8 cellular contexts compared by ENCODE assay signal in genomic region chr6:150142304-150142656, GRCh38. TPM values are rescaled to one million over a fixed set of nuclear protein-coding genes. Genes with fewer than 3 reads are reported as not detected.
DNase-seq lines count a peak whose midpoint lies in the region; ATAC-seq and TF ChIP-seq lines count a peak whose summit lies in the region.

No MANE protein-coding gene starts in this region.

- no peak overlapping the region for H3K27ac ChIP-seq in right lobe of liver

- intact Hi-C loops in right lobe of liver (cut with DNase I), result no loop called here

- H3K4me3 ChIP-seq in foreskin fibroblast (ENCODE audit: low read depth in 1 of 2, low read length in 2 of 2), result peak overlapping the region; percentile 35 to 45
- H3K4me3 ChIP-seq in right lobe of liver, result peak overlapping the region in 1 of 3 donors; percentile 32

- TF ChIP-seq CTCF in foreskin fibroblast (IDR thresholded peaks at IDR 0.05; ENCODE audit: low read depth, low read length) (no peak), progenitor cell of endocrine pancreas (IDR thresholded peaks at IDR 0.05; ENCODE audit: unreplicated experiment) (no peak), right lobe of liver (IDR thresholded peaks at IDR 0.05) (no peak)

- H3K9me3 ChIP-seq in T-helper 17 cell (ENCODE audit: control insufficient read depth, low read length, poor library complexity, severe bottlenecking) (no peaks in the 10 kb centered on the region), right lobe of liver (no peaks in the 10 kb centered on the region)

- H3K36me3 Mint-ChIP-seq in T-helper 17 cell (ENCODE audit: low read depth), result peaks cover 2% of the 10 kb centered on the region
- no peaks in the 10 kb centered on the region for H3K36me3 Mint-ChIP-seq in progenitor cell of endocrine pancreas (ENCODE audit: insufficient read depth)

- peaks cover 3 to 11% of the 10 kb centered on the region in 2 donors for H3K27me3 ChIP-seq in right lobe of liver

- H3K27ac Mint-ChIP-seq in T-helper 17 cell (no peak overlapping the region), progenitor cell of endocrine pancreas (no peak overlapping the region)

- H3K27me3 Mint-ChIP-seq in T-helper 17 cell, result peaks cover 72% of the 10 kb centered on the region
- peaks cover 85% of the 10 kb centered on the region for H3K27me3 Mint-ChIP-seq in progenitor cell of endocrine pancreas

- 5% methylated on average over 14 of the region's 19 CpGs for WGBS in right lobe of liver (ENCODE audit: insufficient coverage, low coverage, low lambda C conversion rate, missing lambda C conversion rate)

- H3K4me1 ChIP-seq in right lobe of liver, result peaks cover 0 to 16% (median 0%) of the 10 kb centered on the region in 4 donors

- H3K4me3 Mint-ChIP-seq in T-helper 17 cell (peak overlapping the region; percentile 75), progenitor cell of endocrine pancreas (ENCODE audit: low read depth) (peak overlapping the region; percentile 58)

- DNase-seq in NCI-H345 (lab: John Stamatoyannopoulos, UW) (peak; percentile 70), NCI-H345 treated with DMSO at 0.1 percent for 48 hours (lab: John Stamatoyannopoulos, UW; ENCODE audit: unreplicated experiment) (no peak), T-helper 17 cell (no peak), foreskin fibroblast (peak; percentile 24 to 56), progenitor cell of endocrine pancreas (ENCODE audit: low spot score, unreplicated experiment) (no peak), NCI-H774 (lab: John Stamatoyannopoulos, UW) (no peak), right lobe of liver (no peak)

- no peak for TF ChIP-seq POLR2A in right lobe of liver (IDR thresholded peaks at IDR 0.05)

- ATAC-seq in T-helper 17 cell (no peak), GM18868 (IDR thresholded peaks at IDR 0.05; ENCODE audit: unreplicated experiment) (no peak), right lobe of liver (no peak)

- H3K9me3 Mint-ChIP-seq in progenitor cell of endocrine pancreas (ENCODE audit: low read depth), result no peaks in the 10 kb centered on the region

- no peaks in the 10 kb centered on the region for H3K36me3 ChIP-seq in right lobe of liver

- peaks cover 5% of the 10 kb centered on the region for H3K4me1 Mint-ChIP-seq in T-helper 17 cell
- peaks cover 7% of the 10 kb centered on the region for H3K4me1 Mint-ChIP-seq in progenitor cell of endocrine pancreas (ENCODE audit: low read depth)

RNA-seq across cellular contexts. Expression of gene PPP1R14C, which starts 0.6 kb away (rescaled TPM):
- not detected for total RNA-seq in T-helper 17 cell
- total RNA-seq in progenitor cell of endocrine pancreas, result 0.98 and 1.2 TPM in 2 replicates
- total RNA-seq in right lobe of liver, result not detected

Comparison
In these comparisons a context has a peak if more than half of its experiments do, and no peak if none do; other contexts are left out.
1. DNase-seq: peak in NCI-H345 (single experiment) and foreskin fibroblast (2 of 2); none in NCI-H345 treated with DMSO at 0.1 percent for 48 hours (single experiment), T-helper 17 cell (0 of 3), progenitor cell of endocrine pancreas (single experiment), NCI-H774 (single experiment) and right lobe of liver (0 of 3).